In genomic region chr15:85794598-85795319, GRCh38 we compare ENCODE assay signal across 8 cellular contexts. TPM values are rescaled to one million over a fixed set of nuclear protein-coding genes. Genes with fewer than 3 reads are reported as not detected.
DNase-seq lines count a peak whose midpoint lies in the region; ATAC-seq and TF ChIP-seq lines count a peak whose summit lies in the region.

A gene with protein sequence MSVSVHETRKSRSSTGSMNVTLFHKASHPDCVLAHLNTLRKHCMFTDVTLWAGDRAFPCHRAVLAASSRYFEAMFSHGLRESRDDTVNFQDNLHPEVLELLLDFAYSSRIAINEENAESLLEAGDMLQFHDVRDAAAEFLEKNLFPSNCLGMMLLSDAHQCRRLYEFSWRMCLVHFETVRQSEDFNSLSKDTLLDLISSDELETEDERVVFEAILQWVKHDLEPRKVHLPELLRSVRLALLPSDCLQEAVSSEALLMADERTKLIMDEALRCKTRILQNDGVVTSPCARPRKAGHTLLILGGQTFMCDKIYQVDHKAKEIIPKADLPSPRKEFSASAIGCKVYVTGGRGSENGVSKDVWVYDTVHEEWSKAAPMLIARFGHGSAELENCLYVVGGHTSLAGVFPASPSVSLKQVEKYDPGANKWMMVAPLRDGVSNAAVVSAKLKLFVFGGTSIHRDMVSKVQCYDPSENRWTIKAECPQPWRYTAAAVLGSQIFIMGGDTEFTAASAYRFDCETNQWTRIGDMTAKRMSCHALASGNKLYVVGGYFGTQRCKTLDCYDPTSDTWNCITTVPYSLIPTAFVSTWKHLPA (minus strand): TSS chr15:85794925. CDS start chr15:85769810, 25,115 bp downstream.

- peak within 1 kb of the TSS; percentile 96 to 97 (median 96) for H3K4me3 Mint-ChIP-seq in nephron

- H3K4me1 Mint-ChIP-seq in nephron, result peaks cover 28% of the 10 kb centered on the region

- peak within 1 kb of the TSS; percentile 81 for H3K4me3 ChIP-seq in LNCaP clone FGC (ENCODE audit: low read depth, low read length)
- peak within 1 kb of the TSS; percentile 78 for H3K4me3 ChIP-seq in fibroblast of the aortic adventitia (ENCODE audit: low read depth, low read length)

- no peak for TF ChIP-seq CTCF in LNCaP clone FGC (IDR thresholded peaks at IDR 0.05; ENCODE audit: control insufficient read depth, extremely low read depth, insufficient read depth)
- TF ChIP-seq CTCF in fibroblast of the aortic adventitia (IDR thresholded peaks at IDR 0.05; ENCODE audit: insufficient read depth, low read length), result no peak
- TF ChIP-seq CTCF in nephron (IDR thresholded peaks at IDR 0.05; ENCODE audit: unreplicated experiment in 3 of 3), result no peak

- ATAC-seq in stimulated activated naive CD8-positive, alpha-beta T cell treated with anti-CD3 and anti-CD28 coated beads, Interleukin-15, Interleukin-2, amounts not matched to agents 100 U/mL and 50 U/mL, for 24 hours, result peak; percentile 96

- H3K36me3 Mint-ChIP-seq in nephron (ENCODE audit: low read depth), result peaks cover 4% of the 10 kb centered on the region

- H3K27me3 Mint-ChIP-seq in nephron (ENCODE audit: low read depth), result peaks cover 4% of the 10 kb centered on the region

- peak within 1 kb of the TSS; percentile 78 to 93 (median 84) for H3K27ac Mint-ChIP-seq in nephron

- DNase-seq in EH (ENCODE audit: low read depth) (peak; percentile 96), H4 (ENCODE audit: low spot score) (peak; percentile 93), LNCaP clone FGC (ENCODE audit: low read depth) (peak; percentile 85), RPMI8226 (peak; percentile 96), fibroblast of the aortic adventitia (ENCODE audit: low read depth) (peak; percentile 91)
- peak; percentile 84 for DNase-seq in activated T-helper 9 cell treated with anti-CD3 and anti-CD28 coated beads, Interleukin-2, amount 50 U/mL, for 16 hours (ENCODE audit: low read depth)
- DNase-seq in stimulated activated naive CD8-positive, alpha-beta T cell treated with anti-CD3 and anti-CD28 coated beads, Interleukin-15, Interleukin-2, amounts not matched to agents 100 U/mL and 50 U/mL, for 24 hours, result peak; percentile 90

- H3K9me3 Mint-ChIP-seq in nephron, result no peaks in the 10 kb centered on the region

RNA-seq across cellular contexts. Expression of the gene that starts here (rescaled TPM):
- 2.4 and 2.9 TPM in 2 replicates for total RNA-seq in H4 (2014; rRNA removed; shearing (Covaris generic))
- 2.3 and 2.8 TPM in 2 replicates for total RNA-seq in fibroblast of the aortic adventitia (ENCODE audit: low replicate concordance)

Comparison
In these comparisons a context has a peak if more than half of its experiments do, and no peak if none do; other contexts are left out.
1. Peak in every context shown above with its lines: DNase-seq, ATAC-seq and H3K4me3 ChIP-seq.